In the genomic region with DNA sequence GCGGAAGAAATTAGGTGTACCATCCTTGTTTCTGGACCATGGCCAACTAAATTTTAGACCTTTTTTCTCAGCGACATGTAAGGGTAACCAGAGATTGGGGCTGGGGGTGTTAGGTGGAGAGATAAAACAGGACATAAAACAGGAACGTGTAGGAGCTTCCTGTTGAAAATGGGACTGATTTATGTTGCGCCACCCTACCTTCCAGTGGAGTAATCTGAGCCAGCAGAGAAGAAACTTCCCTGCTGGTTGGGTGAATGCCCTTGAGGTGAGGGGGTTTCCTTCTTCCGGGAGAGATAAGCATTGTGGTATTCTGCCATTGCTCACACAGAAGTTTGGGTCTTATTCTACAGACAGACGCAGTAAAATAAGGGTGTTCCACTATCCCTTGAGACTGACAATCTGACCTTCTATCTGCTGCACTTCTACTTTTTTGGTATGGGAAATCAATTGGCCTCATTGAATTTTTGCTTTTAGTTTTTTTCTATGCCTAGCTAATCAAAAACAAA, we compare ENCODE assay signal across 8 cellular contexts. TPM values are rescaled to one million over a fixed set of nuclear protein-coding genes. Genes with fewer than 3 reads are reported as not detected.
DNase-seq lines count a peak whose midpoint lies in the region.
"Had no signal": no experiment of that assay in that cellular context is flagged by ENCODE, and none has a peak within 500 bp of the region (broad histone marks: within the 10 kb centered on the region; RNA-seq: fewer than 3 reads in every experiment).

No MANE protein-coding gene starts in this region.

- peak overlapping the region; percentile 95 for H3K4me2 ChIP-seq in GM23248 (ENCODE audit: unreplicated experiment)

- DNase-seq in GM23248 (no peak), T-helper 1 cell (peak in 4 of 5 donors; percentile 21 to 50 (median 25)), head of caudate nucleus (no peak), NCI-H524 treated with DMSO at 0.1 percent for 48 hours (lab: John Stamatoyannopoulos, UW) (no peak), nucleus accumbens (lab: John Stamatoyannopoulos, UW) (no peak)
- DNase-seq in effector memory CD4-positive, alpha-beta T cell: peak; percentile 25 to 34 (median 26)
- peak; percentile 58 for DNase-seq in stimulated activated CD8-positive, alpha-beta memory T cell treated with anti-CD3 and anti-CD28 coated beads, Interleukin-4, amount 100 ng/mL, for 48 hours

- H3K9me3 ChIP-seq in GM23248 (ENCODE audit: low read depth): no peaks in the 10 kb centered on the region
- H3K9me3 ChIP-seq in effector memory CD4-positive, alpha-beta T cell (ENCODE audit: control insufficient read depth, low read length): no peaks in the 10 kb centered on the region

- intact Hi-C loops in head of caudate nucleus (cut with DNase I): loop anchor here (10.0 kb wide), 4 partner anchors 140 to 430 kb away; no protein-coding TSS in a partner anchor

- in situ Hi-C loops in GM23248 (cut with MboI): no loop called here

- no peak overlapping the region for H2AFZ ChIP-seq in GM23248

- no peaks in the 10 kb centered on the region for H3K9me2 ChIP-seq in GM23248 (ENCODE audit: insufficient read depth)

- H3K9ac ChIP-seq in GM23248: no peak overlapping the region

- H3K4me3 ChIP-seq in GM23248: no peak overlapping the region
- H3K4me3 ChIP-seq in effector memory CD4-positive, alpha-beta T cell (ENCODE audit: insufficient read depth, low read depth, low read length, poor library complexity, severe bottlenecking): no peak overlapping the region

- H4K20me1 ChIP-seq in GM23248 (ENCODE audit: insufficient read depth): no peaks in the 10 kb centered on the region

- WGBS in GM23248 (ENCODE audit: low coverage in 1 of 2, low lambda C conversion rate in 2 of 2, missing lambda C conversion rate in 2 of 2), 2 experiments: 93 to 94% methylated on average over 6 of the region's 6 CpGs

- peaks cover 87% of the 10 kb centered on the region for H3K79me2 ChIP-seq in GM23248 (ENCODE audit: insufficient read depth)

- no peaks in the 10 kb centered on the region for H3K27me3 ChIP-seq in GM23248 (replicated peaks; ENCODE audit: insufficient read depth)
- no peaks in the 10 kb centered on the region for H3K27me3 ChIP-seq in effector memory CD4-positive, alpha-beta T cell (replicated peaks; ENCODE audit: control insufficient read depth, insufficient read depth, low read length, poor library complexity, severe bottlenecking)

- H3K4me1 ChIP-seq in GM23248 (ENCODE audit: insufficient read depth): peaks cover 38% of the 10 kb centered on the region
- H3K4me1 ChIP-seq in effector memory CD4-positive, alpha-beta T cell (ENCODE audit: control insufficient read depth, insufficient read depth, low read length, poor library complexity, severe bottlenecking): peaks cover 28% of the 10 kb centered on the region

- peaks cover 19% of the 10 kb centered on the region for H3F3A ChIP-seq in GM23248 (ENCODE audit: insufficient read depth)

- no peak overlapping the region for H3K27ac ChIP-seq in GM23248
- H3K27ac ChIP-seq in effector memory CD4-positive, alpha-beta T cell (ENCODE audit: insufficient read depth, low read length, poor library complexity, severe bottlenecking): no peak overlapping the region
- H3K27ac ChIP-seq: HL-60 had no signal

- no peaks in the 10 kb centered on the region for H3K36me3 ChIP-seq in GM23248 (ENCODE audit: low read depth)
- no peaks in the 10 kb centered on the region for H3K36me3 ChIP-seq in effector memory CD4-positive, alpha-beta T cell (ENCODE audit: control insufficient read depth, insufficient read depth, low read length)

RNA-seq across cellular contexts. Expression of a gene that starts 4.5 kb away (rescaled TPM):
- 56.3 and 69.3 TPM in 2 replicates for total RNA-seq in GM23248 (2014; rRNA removed; shearing (Covaris generic))
- polyA plus RNA-seq in GM23248 (2016; fragmentation: Nextera tagmentation; extraction: Ambion mirVana): 63.7 and 67.0 TPM in 2 replicates

Comparison
In these comparisons a context has a peak if more than half of its experiments do, and no peak if none do; other contexts are left out.
1. DNase-seq: peak in T-helper 1 cell (4 of 5), effector memory CD4-positive, alpha-beta T cell (3 of 3) and stimulated activated CD8-positive, alpha-beta memory T cell treated with anti-CD3 and anti-CD28 coated beads, Interleukin-4, amount 100 ng/mL, for 48 hours (single experiment); none in GM23248 (single experiment), head of caudate nucleus (0 of 42), NCI-H524 treated with DMSO at 0.1 percent for 48 hours (single experiment) and nucleus accumbens (0 of 56).